13 cellular contexts compared by ENCODE assay signal in genomic region chr1:24970926-24971530, GRCh38. TPM values are rescaled to one million over a fixed set of nuclear protein-coding genes. Genes with fewer than 3 reads are reported as not detected.
DNase-seq lines count a peak whose midpoint lies in the region; ATAC-seq and TF ChIP-seq lines count a peak whose summit lies in the region.
"Had no signal": no experiment of that assay in that cellular context is flagged by ENCODE, and none has a peak within 500 bp of the region (broad histone marks: within the 10 kb centered on the region; RNA-seq: fewer than 3 reads in every experiment).

No MANE protein-coding gene starts in this region.

- no peak for TF ChIP-seq POLR2A in transverse colon (IDR thresholded peaks at IDR 0.05)

- peaks cover 66% of the 10 kb centered on the region for H3K4me1 Mint-ChIP-seq in T-helper 1 cell treated with Interleukin-12 subunit alpha and Interleukin-12 subunit beta and Interleukin-4 antibody, amounts not matched to agents 30 μg/mL and 1 μg/mL, for 36 hours (ENCODE audit: low read depth)
- H3K4me1 Mint-ChIP-seq in activated naive CD8-positive, alpha-beta T cell (ENCODE audit: low read depth), result peaks cover 77% of the 10 kb centered on the region

- H3K27ac ChIP-seq in KOPT-K1 (ENCODE audit: low read depth, low read length, poor library complexity, severe bottlenecking) (peak overlapping the region; percentile 50), osteoblast (ENCODE audit: low read depth, low read length) (no peak overlapping the region), transverse colon (no peak overlapping the region)
- H3K27ac ChIP-seq: sigmoid colon, thyroid gland had no signal

- H3K79me2 ChIP-seq in osteoblast (ENCODE audit: insufficient read depth, low read length), result no peaks in the 10 kb centered on the region

- in situ Hi-C loops in transverse colon (cut with MboI; ENCODE audit: low pct_ligation_motif_present in 1 of 4, low pct_unique_long_range_greater_than_20kb in 1 of 4, low sequenced_read_pairs in 3 of 4), result no loop called here

- no peaks in the 10 kb centered on the region for H3K27me3 Mint-ChIP-seq in T-helper 1 cell treated with Interleukin-12 subunit alpha and Interleukin-12 subunit beta and Interleukin-4 antibody, amounts not matched to agents 30 μg/mL and 1 μg/mL, for 36 hours (ENCODE audit: low read depth)
- no peaks in the 10 kb centered on the region for H3K27me3 Mint-ChIP-seq in activated naive CD8-positive, alpha-beta T cell
- H3K27me3 Mint-ChIP-seq: effector memory CD8-positive, alpha-beta T cell had no signal

- peaks cover 25% of the 10 kb centered on the region for H3K9me3 Mint-ChIP-seq in T-helper 1 cell treated with Interleukin-12 subunit alpha and Interleukin-12 subunit beta and Interleukin-4 antibody, amounts not matched to agents 30 μg/mL and 1 μg/mL, for 36 hours
- peaks cover 11% of the 10 kb centered on the region for H3K9me3 Mint-ChIP-seq in activated naive CD8-positive, alpha-beta T cell (ENCODE audit: low read depth)

- H3K36me3 ChIP-seq in KOPT-K1 (ENCODE audit: insufficient read depth, low read length), result no peaks in the 10 kb centered on the region
- no peaks in the 10 kb centered on the region for H3K36me3 ChIP-seq in osteoblast (ENCODE audit: insufficient read depth, low read length)
- H3K36me3 ChIP-seq in transverse colon, result no peaks in the 10 kb centered on the region
- H3K36me3 ChIP-seq: sigmoid colon, thyroid gland had no signal

- H3K27ac Mint-ChIP-seq in T-helper 1 cell treated with Interleukin-12 subunit alpha and Interleukin-12 subunit beta and Interleukin-4 antibody, amounts not matched to agents 30 μg/mL and 1 μg/mL, for 36 hours, result peak overlapping the region; percentile 60
- H3K27ac Mint-ChIP-seq in activated naive CD8-positive, alpha-beta T cell, result peak overlapping the region; percentile 97

- H3K9me3 ChIP-seq in KOPT-K1 (ENCODE audit: insufficient read depth, low read length, poor library complexity, severe bottlenecking), result peaks cover 22% of the 10 kb centered on the region
- H3K9me3 ChIP-seq in osteoblast (ENCODE audit: low read depth, low read length), result peaks cover 9% of the 10 kb centered on the region
- peaks cover 6 to 12% of the 10 kb centered on the region in 2 donors for H3K9me3 ChIP-seq in transverse colon
- H3K9me3 ChIP-seq: thyroid gland had no signal

- H3K27me3 ChIP-seq in osteoblast (ENCODE audit: insufficient read depth, low read length), result no peaks in the 10 kb centered on the region
- no peaks in the 10 kb centered on the region for H3K27me3 ChIP-seq in transverse colon
- H3K27me3 ChIP-seq: thyroid gland had no signal

- peaks cover 26% of the 10 kb centered on the region for H3K4me1 ChIP-seq in osteoblast (ENCODE audit: insufficient read depth, low read length)
- H3K4me1 ChIP-seq in transverse colon, result no peaks in the 10 kb centered on the region
- H3K4me1 ChIP-seq: sigmoid colon, thyroid gland had no signal

- no peaks in the 10 kb centered on the region for H4K20me1 ChIP-seq in osteoblast (ENCODE audit: insufficient read depth, low read length)

- H2AFZ ChIP-seq in osteoblast (ENCODE audit: low read length), result peak overlapping the region; percentile 77

- no peak for ATAC-seq in GM19395 (IDR thresholded peaks at IDR 0.05; ENCODE audit: unreplicated experiment)

- no peak for TF ChIP-seq EP300 in transverse colon (IDR thresholded peaks at IDR 0.05; ENCODE audit: low read depth)

- DNase-seq in T-helper 1 cell (no peak), osteoblast (ENCODE audit: insufficient read length, low spot score, missing footprints) (no peak), transverse colon (no peak), amniotic stem cell (lab: John Stamatoyannopoulos, UW) (no peak)
- DNase-seq: effector memory CD8-positive, alpha-beta T cell; foreskin melanocyte; sigmoid colon; thyroid gland had no signal

- 85% methylated on average over 16 of the region's 17 CpGs; no CpG with 5 or more reads in 1 of the 2 donors for WGBS in transverse colon (ENCODE audit: low coverage in 1 of 2), 2 donors

- H3K4me3 Mint-ChIP-seq in T-helper 1 cell treated with Interleukin-12 subunit alpha and Interleukin-12 subunit beta and Interleukin-4 antibody, amounts not matched to agents 30 μg/mL and 1 μg/mL, for 36 hours, result peak overlapping the region; percentile 15
- peak overlapping the region; percentile 80 for H3K4me3 Mint-ChIP-seq in activated naive CD8-positive, alpha-beta T cell

- intact Hi-C loops in transverse colon (cut with DNase I; ENCODE audit: low total_unique reads), result no loop called here

- no peak overlapping the region for H3K4me2 ChIP-seq in osteoblast (ENCODE audit: insufficient read depth, low read length)

- H3K36me3 Mint-ChIP-seq in T-helper 1 cell treated with Interleukin-12 subunit alpha and Interleukin-12 subunit beta and Interleukin-4 antibody, amounts not matched to agents 30 μg/mL and 1 μg/mL, for 36 hours (ENCODE audit: low read depth), result peaks cover 21% of the 10 kb centered on the region
- H3K36me3 Mint-ChIP-seq in activated naive CD8-positive, alpha-beta T cell, result peaks cover 9% of the 10 kb centered on the region

- TF ChIP-seq CTCF in osteoblast (IDR thresholded peaks at IDR 0.05; ENCODE audit: extremely low read depth, low read depth, low read length) (no peak), transverse colon (IDR thresholded peaks at IDR 0.05) (no peak)

- H3K4me3 ChIP-seq in osteoblast (ENCODE audit: insufficient read depth, low read length) (no peak overlapping the region), transverse colon (no peak overlapping the region)
- H3K4me3 ChIP-seq: sigmoid colon, thyroid gland had no signal

RNA-seq across cellular contexts. Expression of gene RUNX3, which starts 41.0 kb away (rescaled TPM):
- total RNA-seq in osteoblast (1.8 and 3.6 TPM in 2 replicates), transverse colon (1 to 10 TPM; 1.5 to 4.8 (median 3.4) TPM)
- total RNA-seq: LHCN-M2 had no signal
